In the genomic region with DNA sequence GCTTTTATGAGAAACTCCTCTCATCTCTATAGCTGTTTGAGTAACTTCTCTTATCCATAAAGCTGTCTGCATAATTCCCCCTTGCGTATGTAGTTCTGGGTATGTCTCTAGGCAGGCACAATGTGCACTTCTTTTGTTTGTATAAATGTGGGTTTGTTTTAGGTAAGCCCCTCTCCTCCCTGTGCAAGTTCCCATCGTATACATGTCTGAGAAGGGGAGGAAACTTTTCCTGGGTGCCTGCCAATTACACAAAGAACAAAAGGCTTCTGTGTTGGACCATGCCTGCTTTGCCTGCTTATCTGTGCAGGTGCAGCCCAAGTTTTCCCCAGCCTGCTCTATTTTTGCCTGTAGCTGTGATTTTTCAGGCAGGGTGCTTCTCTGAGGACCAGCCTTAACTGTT, we compare ENCODE assay signal across 13 cellular contexts.
DNase-seq lines count a peak whose midpoint lies in the region; ATAC-seq, FAIRE-seq and TF ChIP-seq lines count a peak whose summit lies in the region.
"Had no signal": no experiment of that assay in that cellular context is flagged by ENCODE, and none has a peak within 500 bp of the region (broad histone marks: within the 10 kb centered on the region; RNA-seq: fewer than 3 reads in every experiment).

No MANE protein-coding gene starts in this region.

- no peaks in the 10 kb centered on the region for H3K9me3 ChIP-seq in H1 (ENCODE audit: insufficient read depth in 2 of 2, low read depth in 1 of 2, low read length in 1 of 2)
- H3K9me3 ChIP-seq: suprapubic skin had no signal

- DNase-seq in H54 (ENCODE audit: insufficient read length, low spot score) (no peak), NCI-H1105 treated with DMSO at 0.1 percent for 48 hours (lab: John Stamatoyannopoulos, UW) (peak; percentile 78), H1 (ENCODE audit: low read depth in 1 of 2, low spot score in 2 of 2) (no peak), renal cortical epithelial cell (ENCODE audit: low read depth) (peak; percentile 11)
- no peak for DNase-seq in activated CD8-positive, alpha-beta memory T cell treated with anti-CD3 and anti-CD28 coated beads for 24 hours
- DNase-seq: activated B cell treated with CpG ODN at 0.5 μM for 24 hours, H9, NCI-H524 treated with DMSO at 0.1 percent for 48 hours, right cardiac atrium had no signal

- H3K23me2 ChIP-seq in H1 (ENCODE audit: low read depth, low read length) = no peaks in the 10 kb centered on the region; the same call in 1 of the 2 replicates

- H3K56ac ChIP-seq in H1 (replicated peaks; ENCODE audit: insufficient read length, low read depth, low read length) = no peak overlapping the region

- H4K8ac ChIP-seq in H1 (ENCODE audit: extremely low read depth, insufficient read depth, low read length) = no peak overlapping the region

- no peak overlapping the region for H3K18ac ChIP-seq in H1 (ENCODE audit: extremely low read depth, low read length)

- no peak overlapping the region for H2BK15ac ChIP-seq in H1 (ENCODE audit: low read length)

- H2BK5ac ChIP-seq in H1 (ENCODE audit: low read depth, low read length) = no peak overlapping the region

- TF ChIP-seq EP300 in H1 (IDR thresholded peaks at IDR 0.05; ENCODE audit: borderline replicate concordance in 1 of 2, low read depth in 2 of 2, low read length in 2 of 2) = no peak

- H2AK5ac ChIP-seq in H1 (ENCODE audit: low read depth, low read length) = no peak overlapping the region

- H2AFZ ChIP-seq in H1 (ENCODE audit: low read length) = peak overlapping the region; percentile 91

- H3K23ac ChIP-seq in H1 (ENCODE audit: insufficient read length) = no peak overlapping the region

- no peaks in the 10 kb centered on the region for H3K4me1 ChIP-seq in H1 (replicated peaks in 1 of 4; ENCODE audit: control insufficient read depth in 3 of 4, insufficient read depth in 4 of 4, low read length in 3 of 4)

- TF ChIP-seq CTCF in H1 (IDR thresholded peaks at IDR 0.05; ENCODE audit: control extremely low read depth in 1 of 3, insufficient read depth in 1 of 3, low read depth in 1 of 3, low read length in 3 of 3) = no peak

- FAIRE-seq in H54 (lab: Jason Lieb, UNC) = peak; percentile 38
- FAIRE-seq in H1 (lab: Jason Lieb, UNC) = no peak

- POLR2A ChIA-PET in H1 (lab: Charles Lee; ENCODE audit: partially characterized antibody) = no interaction called here

- H3K14ac ChIP-seq in H1 (ENCODE audit: insufficient read length) = no peak overlapping the region

- no peak for TF ChIP-seq POLR2A in H54 (IDR thresholded peaks at IDR 0.05; ENCODE audit: low read depth, low read length)
- no peak for TF ChIP-seq POLR2A in H1 (IDR thresholded peaks at IDR 0.05; ENCODE audit: control extremely low read depth in 1 of 2, low read depth in 2 of 2, low read length in 2 of 2)

- no peak overlapping the region for H2BK20ac ChIP-seq in H1 (ENCODE audit: low read length)

- no peak for ATAC-seq in HG02610 (IDR thresholded peaks at IDR 0.05; ENCODE audit: unreplicated experiment)
- no peak for ATAC-seq in GM21723 (IDR thresholded peaks at IDR 0.05; ENCODE audit: unreplicated experiment)
- no peak for ATAC-seq in HG03342 (IDR thresholded peaks at IDR 0.05; ENCODE audit: unreplicated experiment)
- ATAC-seq: right cardiac atrium had no signal

- CTCF ChIA-PET in H1 (lab: Charles Lee; ENCODE audit: partially characterized antibody) = no interaction called here

- WGBS in H1 (ENCODE audit: extremely low coverage in 1 of 2, insufficient coverage in 1 of 2, insufficient read length in 1 of 2, insufficient replicate concordance in 2 of 2, low coverage in 1 of 2, low lambda C conversion rate in 2 of 2, missing lambda C conversion rate in 1 of 2), 2 experiments = 88% methylated on average over 2 of the region's 2 CpGs; no CpG with 5 or more reads in 1 of the 2 experiments

- no peak overlapping the region for H3K4ac ChIP-seq in H1 (replicated peaks; ENCODE audit: insufficient read length, low read depth, low read length)

- H3K27ac ChIP-seq in H1 (ENCODE audit: low read depth, low read length) = no peak overlapping the region
- H3K27ac ChIP-seq: suprapubic skin had no signal

- H4K20me1 ChIP-seq in H1 (replicated peaks in 1 of 2; ENCODE audit: control insufficient read depth in 1 of 2, insufficient read depth in 2 of 2, low read length in 2 of 2) = no peaks in the 10 kb centered on the region

- no peak overlapping the region for H2BK120ac ChIP-seq in H1 (replicated peaks; ENCODE audit: low read depth, low read length)

- H4K5ac ChIP-seq in H1 (ENCODE audit: insufficient read length, low read depth, low read length) = no peak overlapping the region

- no peaks in the 10 kb centered on the region for H3K79me2 ChIP-seq in H1 (ENCODE audit: control insufficient read depth in 1 of 2, insufficient read depth in 2 of 2, low read length in 2 of 2)

- H3K9ac ChIP-seq in H1 (replicated peaks in 1 of 4; ENCODE audit: extremely low read depth in 1 of 4, low read depth in 3 of 4, low read length in 3 of 4) = no peak overlapping the region

- no peak overlapping the region for H3K4me3 ChIP-seq in H1 (ENCODE audit: extremely low read depth in 1 of 4, insufficient read depth in 2 of 4, low read depth in 3 of 4, low read length in 4 of 4)
- H3K4me3 ChIP-seq: suprapubic skin had no signal

- no peaks in the 10 kb centered on the region for H3K36me3 ChIP-seq in H1 (ENCODE audit: control insufficient read depth in 2 of 4, insufficient read depth in 4 of 4, low read length in 3 of 4)
- H3K36me3 ChIP-seq: suprapubic skin had no signal

- no peaks in the 10 kb centered on the region for H3K79me1 ChIP-seq in H1 (ENCODE audit: low read depth, low read length)

- H4K91ac ChIP-seq in H1 (replicated peaks; ENCODE audit: insufficient read length, low read length) = no peak overlapping the region

- no peak overlapping the region for H2BK12ac ChIP-seq in H1 (ENCODE audit: low read depth, low read length)

- H3K27me3 ChIP-seq in H1 (replicated peaks in 1 of 4; ENCODE audit: control insufficient read depth in 3 of 4, extremely low read depth in 1 of 4, insufficient read depth in 3 of 4, low read length in 3 of 4) = no peaks in the 10 kb centered on the region
- H3K27me3 ChIP-seq: suprapubic skin had no signal

- H3K4me2 ChIP-seq in H1 (ENCODE audit: insufficient read depth in 1 of 2, low read depth in 2 of 2, low read length in 2 of 2) = no peak overlapping the region

- TF ChIP-seq RAD21 in H1 (IDR thresholded peaks at IDR 0.05 in 1 of 2, conservative IDR thresholded peaks at IDR 0.05 in 1 of 2; ENCODE audit: low read depth in 2 of 2, low read length in 2 of 2) = no peak

TF ChIP-seq in H1, 55 proteins besides CTCF, POLR2A, EP300 and RAD21:
- no peak for TF ChIP-seq SP1 (IDR thresholded peaks at IDR 0.05; ENCODE audit: low read depth, low read length)

Comparison
In these comparisons a context has a peak if more than half of its experiments do, and no peak if none do; other contexts are left out.
1. DNase-seq: peak in NCI-H1105 treated with DMSO at 0.1 percent for 48 hours (single experiment) and renal cortical epithelial cell (single experiment); none in H54 (single experiment), H1 (0 of 2) and activated CD8-positive, alpha-beta memory T cell treated with anti-CD3 and anti-CD28 coated beads for 24 hours (single experiment).